16 cellular contexts compared by ENCODE assay signal in the genomic region with DNA sequence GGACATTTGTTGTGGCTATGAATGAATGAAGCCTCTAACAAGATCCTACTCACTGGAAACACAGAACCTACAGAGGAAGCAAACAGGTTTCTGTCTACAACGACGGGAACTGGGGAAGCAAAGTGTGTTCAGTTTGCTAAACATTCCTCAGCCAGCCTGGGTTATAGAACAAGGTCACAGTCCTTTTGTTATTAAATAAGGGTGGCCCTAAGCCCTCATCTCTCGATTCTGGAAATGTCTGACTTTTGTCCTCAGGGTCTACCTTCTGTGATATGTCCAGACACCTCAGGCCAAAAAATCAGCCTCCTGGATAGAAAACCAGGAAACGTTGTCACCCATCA.
DNase-seq lines count a peak whose midpoint lies in the region; ATAC-seq and TF ChIP-seq lines count a peak whose summit lies in the region.
"Had no signal": no experiment of that assay in that cellular context is flagged by ENCODE, and none has a peak within 500 bp of the region (broad histone marks: within the 10 kb centered on the region; RNA-seq: fewer than 3 reads in every experiment).

No MANE protein-coding gene starts in this region.

- 35% methylated on average over 4 of the region's 4 CpGs for WGBS in esophagus muscularis mucosa

- TF ChIP-seq CTCF in HFFc6 (IDR thresholded peaks at IDR 0.05) (peak; percentile 24), VCaP (conservative IDR thresholded peaks at IDR 0.05) (peak; percentile 25), esophagus muscularis mucosa (IDR thresholded peaks at IDR 0.05) (no peak), WERI-Rb-1 (IDR thresholded peaks at IDR 0.05; ENCODE audit: low read depth, low read length) (no peak)

- H3K27ac Mint-ChIP-seq in HFFc6, result no peak overlapping the region

- intact Hi-C loops in esophagus muscularis mucosa (cut with DNase I), result loop anchor here (5.0 kb wide), 2 partner anchors 108 to 128 kb away; no protein-coding TSS in a partner anchor

- no peak overlapping the region for H3K4me3 Mint-ChIP-seq in HFFc6

- H3K9me3 ChIP-seq in esophagus muscularis mucosa, result no peaks in the 10 kb centered on the region
- H3K9me3 ChIP-seq in WERI-Rb-1 (ENCODE audit: severe bottlenecking), result peaks cover 3% of the 10 kb centered on the region
- H3K9me3 ChIP-seq: BE2C, MG63 had no signal

- DNase-seq in HFFc6, result no peak
- peak; percentile 29 for DNase-seq in esophagus muscularis mucosa (ENCODE audit: extremely low spot score)
- DNase-seq in DMS153 (lab: John Stamatoyannopoulos, UW), result no peak
- no peak for DNase-seq in WERI-Rb-1
- DNase-seq in left lobe of liver (ENCODE audit: low spot score), result no peak
- DNase-seq in NCI-H187 treated with DMSO at 0.1 percent for 48 hours (lab: John Stamatoyannopoulos, UW), result no peak
- DNase-seq: BE2C, DND-41, KG1, MG63, NCI-H146, NCI-H2029, NCI-H446, SHP77 treated with DMSO at 0.1 percent for 48 hours had no signal

- H3K4me3 ChIP-seq in esophagus muscularis mucosa (no peak overlapping the region), WERI-Rb-1 (ENCODE audit: low read depth, low read length) (no peak overlapping the region)
- H3K4me3 ChIP-seq: MG63 had no signal

- H3K27me3 ChIP-seq in esophagus muscularis mucosa (no peaks in the 10 kb centered on the region), WERI-Rb-1 (ENCODE audit: insufficient read depth, low read depth, severe bottlenecking) (peaks cover 90% of the 10 kb centered on the region)
- H3K27me3 ChIP-seq: MG63 had no signal

- no peak for TF ChIP-seq POLR2A in esophagus muscularis mucosa (IDR thresholded peaks at IDR 0.05; ENCODE audit: low read depth)

- H3K36me3 ChIP-seq in esophagus muscularis mucosa, result no peaks in the 10 kb centered on the region
- H3K36me3 ChIP-seq in WERI-Rb-1, result no peaks in the 10 kb centered on the region
- H3K36me3 ChIP-seq: BE2C, MG63 had no signal

- peaks cover 7% of the 10 kb centered on the region for H3K27me3 Mint-ChIP-seq in HFFc6 (ENCODE audit: insufficient read depth)

- H3K4me1 Mint-ChIP-seq in HFFc6 (ENCODE audit: low read depth), result peaks cover 13% of the 10 kb centered on the region

- H3K4me1 ChIP-seq in esophagus muscularis mucosa, result peaks cover 6 to 14% (median 10%) of the 10 kb centered on the region in 4 donors
- H3K4me1 ChIP-seq: BE2C had no signal

- H3K9me3 Mint-ChIP-seq in HFFc6, result no peaks in the 10 kb centered on the region

- H3K36me3 Mint-ChIP-seq in HFFc6 (ENCODE audit: low read depth), result no peaks in the 10 kb centered on the region

- ATAC-seq in left lobe of liver, result no peak

- no peak for TF ChIP-seq EP300 in esophagus muscularis mucosa (IDR thresholded peaks at IDR 0.05)

- H3K27ac ChIP-seq in VCaP (no peak overlapping the region), esophagus muscularis mucosa (replicated peaks in 1 of 4) (no peak overlapping the region), WERI-Rb-1 (no peak overlapping the region)
- H3K27ac ChIP-seq: RWPE1 had no signal

Comparison
In these comparisons a context has a peak if more than half of its experiments do, and no peak if none do; other contexts are left out.
1. CTCF ChIP-seq: peak in HFFc6 (single experiment) and VCaP (single experiment); none in esophagus muscularis mucosa (0 of 3) and WERI-Rb-1 (single experiment).